Comparison of ENCODE assay signal across 4 cellular contexts in the genomic region with DNA sequence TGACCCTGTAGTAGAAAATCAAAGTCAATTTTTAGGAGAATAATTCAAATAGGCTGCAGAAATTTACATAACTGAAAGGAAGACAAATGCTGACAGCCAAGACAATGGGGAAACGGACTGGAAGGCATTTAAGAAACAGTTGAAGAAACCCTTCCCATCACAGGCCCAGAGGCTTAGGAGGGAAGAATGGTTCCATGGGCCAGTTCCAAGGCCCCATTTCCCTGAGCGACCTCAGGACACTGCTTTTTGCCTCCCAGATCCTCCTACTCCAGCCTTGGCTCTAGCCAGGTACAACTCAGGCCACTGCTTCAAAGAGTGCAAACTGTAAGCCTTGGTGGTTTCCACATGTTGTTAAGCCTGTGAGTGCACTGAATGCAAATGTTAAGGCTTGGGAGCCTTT.
TF ChIP-seq lines count a peak whose summit lies in the region.

No MANE protein-coding gene starts in this region.

TF ChIP-seq in A549, 52 proteins besides CTCF, POLR2A, EP300 and RAD21:
- TF ChIP-seq BHLHE40 (IDR thresholded peaks at IDR 0.05; ENCODE audit: low read depth, low read length): no peak
- 0 out of 2 replicates have a peak, but pooled peaks have one; percentile 16 for TF ChIP-seq GATA3 (IDR thresholded peaks at IDR 0.05; ENCODE audit: borderline replicate concordance)
- peak; percentile 85 for TF ChIP-seq ZFP36 (IDR thresholded peaks at IDR 0.05; ENCODE audit: borderline replicate concordance, partially characterized antibody)

TF ChIP-seq in HEK293, 187 proteins besides CTCF, POLR2A, EP300 and RAD21:
- TF ChIP-seq ZNF585B (tag by site-specific recombination; IDR thresholded peaks at IDR 0.05) (peak; percentile 79), ZNF335 (tag by site-specific recombination; conservative IDR thresholded peaks at IDR 0.05) (no peak), ZBTB8A (tag by site-specific recombination; IDR thresholded peaks at IDR 0.05) (no peak)
TF ChIP-seq in HEK293: peak in this region for 1.

TF ChIP-seq in IMR-90, 13 proteins besides CTCF, POLR2A, EP300 and RAD21:
- TF ChIP-seq, protein P1, sequence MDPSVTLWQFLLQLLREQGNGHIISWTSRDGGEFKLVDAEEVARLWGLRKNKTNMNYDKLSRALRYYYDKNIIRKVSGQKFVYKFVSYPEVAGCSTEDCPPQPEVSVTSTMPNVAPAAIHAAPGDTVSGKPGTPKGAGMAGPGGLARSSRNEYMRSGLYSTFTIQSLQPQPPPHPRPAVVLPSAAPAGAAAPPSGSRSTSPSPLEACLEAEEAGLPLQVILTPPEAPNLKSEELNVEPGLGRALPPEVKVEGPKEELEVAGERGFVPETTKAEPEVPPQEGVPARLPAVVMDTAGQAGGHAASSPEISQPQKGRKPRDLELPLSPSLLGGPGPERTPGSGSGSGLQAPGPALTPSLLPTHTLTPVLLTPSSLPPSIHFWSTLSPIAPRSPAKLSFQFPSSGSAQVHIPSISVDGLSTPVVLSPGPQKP (IDR thresholded peaks at IDR 0.05; ENCODE audit: borderline replicate concordance, low read depth, low read length): no peak
- no peak for TF ChIP-seq CHD1 (IDR thresholded peaks at IDR 0.05; ENCODE audit: low read depth, low read length)

TF ChIP-seq in K562, 482 proteins besides CTCF, POLR2A, EP300 and RAD21:
- no peak for TF ChIP-seq YY1 (IDR thresholded peaks at IDR 0.05; ENCODE audit: borderline replicate concordance in 1 of 3, control insufficient read depth in 1 of 3, extremely low read depth in 1 of 3, insufficient read depth in 3 of 3, insufficient read length in 1 of 3, insufficient replicate concordance in 2 of 3, low read depth in 1 of 3, low read length in 2 of 3)
- TF ChIP-seq, protein P2, sequence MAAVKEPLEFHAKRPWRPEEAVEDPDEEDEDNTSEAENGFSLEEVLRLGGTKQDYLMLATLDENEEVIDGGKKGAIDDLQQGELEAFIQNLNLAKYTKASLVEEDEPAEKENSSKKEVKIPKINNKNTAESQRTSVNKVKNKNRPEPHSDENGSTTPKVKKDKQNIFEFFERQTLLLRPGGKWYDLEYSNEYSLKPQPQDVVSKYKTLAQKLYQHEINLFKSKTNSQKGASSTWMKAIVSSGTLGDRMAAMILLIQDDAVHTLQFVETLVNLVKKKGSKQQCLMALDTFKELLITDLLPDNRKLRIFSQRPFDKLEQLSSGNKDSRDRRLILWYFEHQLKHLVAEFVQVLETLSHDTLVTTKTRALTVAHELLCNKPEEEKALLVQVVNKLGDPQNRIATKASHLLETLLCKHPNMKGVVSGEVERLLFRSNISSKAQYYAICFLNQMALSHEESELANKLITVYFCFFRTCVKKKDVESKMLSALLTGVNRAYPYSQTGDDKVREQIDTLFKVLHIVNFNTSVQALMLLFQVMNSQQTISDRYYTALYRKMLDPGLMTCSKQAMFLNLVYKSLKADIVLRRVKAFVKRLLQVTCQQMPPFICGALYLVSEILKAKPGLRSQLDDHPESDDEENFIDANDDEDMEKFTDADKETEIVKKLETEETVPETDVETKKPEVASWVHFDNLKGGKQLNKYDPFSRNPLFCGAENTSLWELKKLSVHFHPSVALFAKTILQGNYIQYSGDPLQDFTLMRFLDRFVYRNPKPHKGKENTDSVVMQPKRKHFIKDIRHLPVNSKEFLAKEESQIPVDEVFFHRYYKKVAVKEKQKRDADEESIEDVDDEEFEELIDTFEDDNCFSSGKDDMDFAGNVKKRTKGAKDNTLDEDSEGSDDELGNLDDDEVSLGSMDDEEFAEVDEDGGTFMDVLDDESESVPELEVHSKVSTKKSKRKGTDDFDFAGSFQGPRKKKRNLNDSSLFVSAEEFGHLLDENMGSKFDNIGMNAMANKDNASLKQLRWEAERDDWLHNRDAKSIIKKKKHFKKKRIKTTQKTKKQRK (IDR thresholded peaks at IDR 0.05; ENCODE audit: borderline replicate concordance, low read depth, low read length): no peak
- TF ChIP-seq ETV6 (IDR thresholded peaks at IDR 0.05; ENCODE audit: borderline replicate concordance in 1 of 2, low read depth in 2 of 2, low read length in 1 of 2): no peak
- no peak for TF ChIP-seq ETV6 (CRISPR knock-in tag; IDR thresholded peaks at IDR 0.05; ENCODE audit: borderline replicate concordance)
- no peak for TF ChIP-seq OTX1 (CRISPR knock-in tag; IDR thresholded peaks at IDR 0.05)
- TF ChIP-seq ZFP36 (IDR thresholded peaks at IDR 0.05; ENCODE audit: low read depth, low read length, partially characterized antibody): peak; percentile 5
